Comparison of ENCODE assay signal across 8 cellular contexts in genomic region chr5:43312076-43312620, GRCh38. TPM values are rescaled to one million over a fixed set of nuclear protein-coding genes. Genes with fewer than 3 reads are reported as not detected.
DNase-seq lines count a peak whose midpoint lies in the region; ATAC-seq and TF ChIP-seq lines count a peak whose summit lies in the region.

No MANE protein-coding gene starts in this region.

- H3K4me2 ChIP-seq in PC-3 (ENCODE audit: low read length): peak overlapping the region; percentile 85

- H3K36me3 ChIP-seq in PC-3 (ENCODE audit: low read depth, low read length) (no peaks in the 10 kb centered on the region), esophagus (ENCODE audit: control insufficient read depth in 2 of 2, insufficient read depth in 2 of 2, low read length in 1 of 2) (no peaks in the 10 kb centered on the region), rectal smooth muscle tissue (ENCODE audit: control insufficient read depth, insufficient read depth, low read length) (no peaks in the 10 kb centered on the region)

- peak overlapping the region; percentile 69 for H3K4me3 ChIP-seq in GM08714 (ENCODE audit: low read length)
- H3K4me3 ChIP-seq in PC-3 (ENCODE audit: low read length): peak overlapping the region; percentile 93
- H3K4me3 ChIP-seq in esophagus (ENCODE audit: low read depth in 1 of 2, low read length in 2 of 2): peak overlapping the region; percentile 81 to 91
- peak overlapping the region; percentile 93 for H3K4me3 ChIP-seq in rectal smooth muscle tissue (ENCODE audit: low read length)

- H3K27me3 ChIP-seq in PC-3 (ENCODE audit: low read length) (no peaks in the 10 kb centered on the region), esophagus (ENCODE audit: control insufficient read depth in 1 of 2, insufficient read depth in 2 of 2, low read length in 2 of 2) (no peaks in the 10 kb centered on the region), rectal smooth muscle tissue (ENCODE audit: control insufficient read depth, insufficient read depth, low read length) (no peaks in the 10 kb centered on the region)

- no peak overlapping the region for H2AFZ ChIP-seq in PC-3 (ENCODE audit: low read length)

- peaks cover 64% of the 10 kb centered on the region for H3K4me1 ChIP-seq in PC-3 (ENCODE audit: insufficient read depth, low read length)
- H3K4me1 ChIP-seq in esophagus (ENCODE audit: control insufficient read depth in 2 of 2, insufficient read depth in 2 of 2, low read length in 1 of 2): peaks cover 0 to 2% of the 10 kb centered on the region in 2 donors
- peaks cover 9% of the 10 kb centered on the region for H3K4me1 ChIP-seq in rectal smooth muscle tissue (ENCODE audit: control insufficient read depth, insufficient read depth, low read length)

- DNase-seq in PC-3: no peak
- DNase-seq in stimulated activated CD4-positive, alpha-beta T cell treated with anti-CD3 and anti-CD28 coated beads, Interleukin-2, amount 100 ng/mL, for 48 hours: no peak
- no peak for DNase-seq in activated gamma-delta T cell (lab: John Stamatoyannopoulos, UW)

- POLR2A ChIA-PET in PC-3 (lab: Charles Lee; ENCODE audit: unreplicated experiment): no interaction called here

- peak overlapping the region; percentile 90 for H3K9ac ChIP-seq in PC-3 (ENCODE audit: low read length)
- peak overlapping the region; percentile 89 for H3K9ac ChIP-seq in rectal smooth muscle tissue (ENCODE audit: low read length)

- H3K27ac ChIP-seq in PC-3 (ENCODE audit: low read length) (no peak overlapping the region), esophagus (ENCODE audit: low read depth in 2 of 2, low read length in 1 of 2) (peak overlapping the region; percentile 92 to 93), rectal smooth muscle tissue (ENCODE audit: low read depth, low read length) (no peak overlapping the region)

- BruUV-seq in PC-3 (replicated peaks; lab: Mats Ljungman, UMichigan): no TSS peak

- no peak for TF ChIP-seq CTCF in PC-3 (conservative IDR thresholded peaks at IDR 0.05; ENCODE audit: low read depth, low read length)

- 22 to 29% methylated on average over 5 of the region's 5 CpGs for WGBS in esophagus, 2 donors

- no peaks in the 10 kb centered on the region for H3K9me2 ChIP-seq in PC-3 (replicated peaks; ENCODE audit: low read length)

- H3K9me3 ChIP-seq in PC-3 (ENCODE audit: low read length): no peaks in the 10 kb centered on the region
- H3K9me3 ChIP-seq in esophagus (ENCODE audit: control insufficient read depth in 2 of 2, insufficient read depth in 1 of 2, low read depth in 1 of 2, low read length in 1 of 2): no peaks in the 10 kb centered on the region

- peaks cover 32% of the 10 kb centered on the region for H4K20me1 ChIP-seq in PC-3 (ENCODE audit: low read length)

- no peak for ATAC-seq in PC-3
- no peak for ATAC-seq in HG02973 (IDR thresholded peaks at IDR 0.05; ENCODE audit: unreplicated experiment)
- ATAC-seq in GM21360 (IDR thresholded peaks at IDR 0.05; ENCODE audit: unreplicated experiment): no peak

- peaks cover 61% of the 10 kb centered on the region for H3K79me2 ChIP-seq in PC-3 (ENCODE audit: low read length)

- CTCF ChIA-PET in PC-3 (lab: Charles Lee): interaction anchor here (0.5 to 1.0 kb wide), 2 partner anchors 40 to 172 kb away, joined by 4 to 6 read pairs; partner anchors contain the start of gene TMEM267

- peaks cover 17% of the 10 kb centered on the region for H3F3A ChIP-seq in PC-3 (ENCODE audit: low read length, unreplicated experiment)

- intact Hi-C loops in PC-3 (cut with micrococcal nuclease): loop anchor here (5.0 kb wide), 1 partner anchor 120 kb away; the partner anchor contains the start of gene NIM1K

RNA-seq across cellular contexts. Expression of gene HMGCS1, which starts 1.1 kb away (rescaled TPM):
- total RNA-seq in PC-3 (2014; rRNA removed): 31.4 and 39.7 TPM in 2 replicates
- polyA plus RNA-seq in esophagus: 100 to 1,000 TPM in 1 of 2 donors, 10 to 100 TPM in 1; 98.8 to 128 TPM

Comparison
In these comparisons a context has a peak if more than half of its experiments do, and no peak if none do; other contexts are left out.
1. H3K27ac ChIP-seq: peak in esophagus (2 of 2); none in PC-3 (single experiment) and rectal smooth muscle tissue (single experiment).
2. Peak in every context shown above with its lines, with median percentiles within 50 percentile points of each other: H3K4me3 ChIP-seq.